ENCODE assay signal across 14 cellular contexts in the genomic region with DNA sequence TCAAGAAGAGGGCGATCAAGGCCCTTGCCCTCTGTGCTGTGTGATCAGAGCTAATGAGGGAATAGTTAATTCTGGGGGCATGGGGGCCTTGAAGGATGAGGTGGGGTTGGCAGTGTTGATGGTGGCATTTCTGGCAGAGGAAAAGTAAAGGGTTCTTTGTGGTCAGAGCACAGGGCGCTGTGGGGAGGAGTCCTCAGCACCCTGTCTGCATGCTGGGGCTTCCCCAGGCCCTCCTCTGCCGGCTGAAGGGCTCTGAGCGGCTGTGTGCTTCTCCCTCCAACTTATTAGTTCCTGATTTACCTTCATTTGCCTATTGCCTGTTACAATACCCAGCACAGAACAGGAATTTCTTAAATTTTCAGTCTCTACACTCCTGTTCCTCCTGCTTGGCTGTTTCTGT. TPM values are rescaled to one million over a fixed set of nuclear protein-coding genes. Genes with fewer than 3 reads are reported as not detected.
A peak's percentile ranks its signal among the peaks of the same experiment; 100 is the strongest.
DNase-seq lines count a peak whose midpoint lies in the region; ATAC-seq and TF ChIP-seq lines count a peak whose summit lies in the region.
"Had no signal": no experiment of that assay in that cellular context is flagged by ENCODE, and none has a peak within 500 bp of the region (broad histone marks: within the 10 kb centered on the region; RNA-seq: fewer than 3 reads in every experiment).

No MANE protein-coding gene starts in this region.

- H4K5ac ChIP-seq in IMR-90 (ENCODE audit: low read depth, low read length): no peak overlapping the region

- peaks cover 13 to 53% of the 10 kb centered on the region in 2 experiments; a peak in 3 of 4 replicates for H3K79me1 ChIP-seq in IMR-90 (ENCODE audit: low read depth in 1 of 2, low read length in 2 of 2)

- H2AK5ac ChIP-seq in IMR-90 (ENCODE audit: low read depth, low read length): no peak overlapping the region

- no peak overlapping the region for H2BK120ac ChIP-seq in IMR-90 (ENCODE audit: low read depth, low read length)

- DNase-seq in IMR-90 (no peak), foreskin melanocyte (no peak), H4 (ENCODE audit: low spot score) (no peak)
- no peak for DNase-seq in stimulated activated effector memory CD8-positive, alpha-beta T cell treated with anti-CD3 and anti-CD28 coated beads, Interleukin-12 subunit alpha, Interleukin-12 subunit beta, amount 100 ng/mL, for 72 hours (ENCODE audit: low spot score in 2 of 2)
- DNase-seq: activated CD8-positive, alpha-beta memory T cell treated with anti-CD3 and anti-CD28 coated beads, Interleukin-2, amount 10 ng/mL, durations not matched to agents 7 days and 5 days; COR-L47; MG63; NCI-H226 had no signal

- TF ChIP-seq RAD21 in IMR-90 (IDR thresholded peaks at IDR 0.05; ENCODE audit: low read length): no peak

- no peak overlapping the region for H3K4ac ChIP-seq in IMR-90 (ENCODE audit: low read depth, low read length)

- no peak overlapping the region for H3K56ac ChIP-seq in IMR-90 (ENCODE audit: extremely low read depth, insufficient read depth, low read length)

- POLR2A ChIA-PET in IMR-90 (lab: Charles Lee; ENCODE audit: unreplicated experiment): no interaction called here

- peaks cover 2% of the 10 kb centered on the region; the same call in 1 of the 2 replicates for H3K27me3 ChIP-seq in IMR-90 (ENCODE audit: control insufficient read depth, insufficient read depth, low read length)

- H2AK9ac ChIP-seq in IMR-90 (replicated peaks; ENCODE audit: low read depth, low read length, poor library complexity): peak overlapping the region; percentile 7

- no peaks in the 10 kb centered on the region for H3K4me1 Mint-ChIP-seq in stimulated activated effector memory CD8-positive, alpha-beta T cell treated with anti-CD3 and anti-CD28 coated beads, Interleukin-12 subunit alpha, Interleukin-12 subunit beta, amount 100 ng/mL, for 72 hours
- H3K4me1 Mint-ChIP-seq: activated CD8-positive, alpha-beta memory T cell treated with anti-CD3 and anti-CD28 coated beads, Interleukin-2, amount 10 ng/mL, durations not matched to agents 7 days and 5 days had no signal

- H3K27ac Mint-ChIP-seq in stimulated activated effector memory CD8-positive, alpha-beta T cell treated with anti-CD3 and anti-CD28 coated beads, Interleukin-12 subunit alpha, Interleukin-12 subunit beta, amount 100 ng/mL, for 72 hours: no peak overlapping the region
- H3K27ac Mint-ChIP-seq: activated CD8-positive, alpha-beta memory T cell treated with anti-CD3 and anti-CD28 coated beads, Interleukin-2, amount 10 ng/mL, durations not matched to agents 7 days and 5 days; activated naive CD4-positive, alpha-beta T cell treated with anti-CD3 and anti-CD28 coated beads, Interleukin-2, amount 50 U/mL, for 24 hours; dendritic cell treated with granulocyte-macrophage colony-stimulating factor and Interleukin-4, amounts not matched to agents 40 ng/mL and 50 ng/mL, for 4 days had no signal

- H3K4me3 Mint-ChIP-seq in stimulated activated effector memory CD8-positive, alpha-beta T cell treated with anti-CD3 and anti-CD28 coated beads, Interleukin-12 subunit alpha, Interleukin-12 subunit beta, amount 100 ng/mL, for 72 hours: no peak overlapping the region
- H3K4me3 Mint-ChIP-seq: activated CD8-positive, alpha-beta memory T cell treated with anti-CD3 and anti-CD28 coated beads, Interleukin-2, amount 10 ng/mL, durations not matched to agents 7 days and 5 days; activated naive CD4-positive, alpha-beta T cell treated with anti-CD3 and anti-CD28 coated beads, Interleukin-2, amount 50 U/mL, for 24 hours; dendritic cell treated with granulocyte-macrophage colony-stimulating factor and Interleukin-4, amounts not matched to agents 40 ng/mL and 50 ng/mL, for 4 days had no signal

- ATAC-seq in GM18907 (IDR thresholded peaks at IDR 0.05; ENCODE audit: unreplicated experiment) (peak; percentile 69), HG02642 (IDR thresholded peaks at IDR 0.05; ENCODE audit: poor library complexity, unreplicated experiment) (peak; percentile 66), IMR-90 (ENCODE audit: low read depth) (no peak), HG03280 (IDR thresholded peaks at IDR 0.05; ENCODE audit: unreplicated experiment) (no peak)
- ATAC-seq in stimulated activated effector memory CD8-positive, alpha-beta T cell treated with anti-CD3 and anti-CD28 coated beads, Interleukin-12 subunit alpha, Interleukin-12 subunit beta, amount 100 ng/mL, for 72 hours: peak; percentile 50
- ATAC-seq: activated CD8-positive, alpha-beta memory T cell treated with anti-CD3 and anti-CD28 coated beads, Interleukin-2, amount 10 ng/mL, durations not matched to agents 7 days and 5 days had no signal

- no peak overlapping the region for H3K9ac ChIP-seq in IMR-90 (ENCODE audit: low read depth, low read length)

- no peaks in the 10 kb centered on the region for H3K36me3 Mint-ChIP-seq in stimulated activated effector memory CD8-positive, alpha-beta T cell treated with anti-CD3 and anti-CD28 coated beads, Interleukin-12 subunit alpha, Interleukin-12 subunit beta, amount 100 ng/mL, for 72 hours
- H3K36me3 Mint-ChIP-seq: activated CD8-positive, alpha-beta memory T cell treated with anti-CD3 and anti-CD28 coated beads, Interleukin-2, amount 10 ng/mL, durations not matched to agents 7 days and 5 days; activated naive CD4-positive, alpha-beta T cell treated with anti-CD3 and anti-CD28 coated beads, Interleukin-2, amount 50 U/mL, for 24 hours had no signal

- H4K8ac ChIP-seq in IMR-90 (ENCODE audit: low read depth in 2 of 2, low read length in 2 of 2): no peak overlapping the region

- no peak overlapping the region for H3K14ac ChIP-seq in IMR-90 (replicated peaks; ENCODE audit: low read depth, low read length)

- H3K4me3 ChIP-seq in IMR-90 (ENCODE audit: insufficient read depth, low read depth, low read length): no peak overlapping the region
- H3K4me3 ChIP-seq: MG63 had no signal

- no peak overlapping the region for H3K23ac ChIP-seq in IMR-90 (ENCODE audit: low read depth, low read length)

- BruUV-seq in IMR-90 (replicated peaks; lab: Mats Ljungman, UMichigan): no TSS peak

- no peak for TF ChIP-seq POLR2A in IMR-90 (IDR thresholded peaks at IDR 0.05; ENCODE audit: low read depth, low read length)

- H2BK20ac ChIP-seq in IMR-90 (ENCODE audit: low read depth, low read length): no peak overlapping the region

- TF ChIP-seq CTCF in IMR-90 (conservative IDR thresholded peaks at IDR 0.05; ENCODE audit: low read depth, low read length): no peak

- H2BK5ac ChIP-seq in IMR-90 (ENCODE audit: low read depth, low read length, poor library complexity, severe bottlenecking): no peak overlapping the region

- 100% methylated on average over 1 of the region's 4 CpGs; no CpG with 5 or more reads in 1 of the 2 experiments for WGBS in IMR-90 (ENCODE audit: extremely low coverage in 2 of 2, insufficient read length in 1 of 2), 2 experiments

- intact Hi-C loops in IMR-90 (cut with micrococcal nuclease): loop anchor here (5.0 kb wide), 1 partner anchor 152 kb away; no protein-coding TSS in a partner anchor

- no peak overlapping the region for H3K18ac ChIP-seq in IMR-90 (ENCODE audit: low read depth, low read length)

- in situ Hi-C loops in IMR-90 (cut with MboI; ENCODE audit: low sequenced_read_pairs): no loop called here

- dilution Hi-C loops in IMR-90 (cut with HindIII; ENCODE audit: low sequenced_read_pairs, unreplicated experiment): no loop called here

- H3K4me2 ChIP-seq in IMR-90 (ENCODE audit: low read depth, low read length): no peak overlapping the region

- H3K9me3 ChIP-seq in IMR-90 (ENCODE audit: control insufficient read depth, insufficient read depth, low read length): no peaks in the 10 kb centered on the region

- H4K20me1 ChIP-seq in IMR-90 (ENCODE audit: insufficient read depth, low read length): 0 out of 2 replicates have a peak, but pooled peaks cover 4% of the 10 kb centered on the region

- no peak overlapping the region for H2BK15ac ChIP-seq in IMR-90 (ENCODE audit: low read depth, low read length)

- H3K27ac ChIP-seq in IMR-90 (ENCODE audit: insufficient read depth, low read length): no peak overlapping the region
- H3K27ac ChIP-seq: RWPE1 had no signal

- no peaks in the 10 kb centered on the region for H3K4me1 ChIP-seq in IMR-90 (ENCODE audit: control insufficient read depth, insufficient read depth, low read length)

- peaks cover 3% of the 10 kb centered on the region; the same call in 1 of the 2 replicates for H3K9me1 ChIP-seq in IMR-90 (ENCODE audit: insufficient read depth, low read length)

- no peak overlapping the region for H2AFZ ChIP-seq in IMR-90 (replicated peaks; ENCODE audit: low read length, poor library complexity)

- CTCF ChIA-PET in IMR-90 (lab: Yijun Ruan, JAX): no interaction called here

- no peaks in the 10 kb centered on the region for H3K9me3 Mint-ChIP-seq in stimulated activated effector memory CD8-positive, alpha-beta T cell treated with anti-CD3 and anti-CD28 coated beads, Interleukin-12 subunit alpha, Interleukin-12 subunit beta, amount 100 ng/mL, for 72 hours
- H3K9me3 Mint-ChIP-seq: activated naive CD4-positive, alpha-beta T cell treated with anti-CD3 and anti-CD28 coated beads, Interleukin-2, amount 50 U/mL, for 24 hours; dendritic cell treated with granulocyte-macrophage colony-stimulating factor and Interleukin-4, amounts not matched to agents 40 ng/mL and 50 ng/mL, for 4 days had no signal

- H4K91ac ChIP-seq in IMR-90 (ENCODE audit: insufficient read depth, low read depth, low read length): no peak overlapping the region

- H3K36me3 ChIP-seq in IMR-90 (ENCODE audit: control insufficient read depth, insufficient read depth, low read length): no peaks in the 10 kb centered on the region
- H3K36me3 ChIP-seq: MG63 had no signal

TF ChIP-seq in IMR-90, 13 proteins besides CTCF, POLR2A, EP300 and RAD21:
- TF ChIP-seq, protein P1, sequence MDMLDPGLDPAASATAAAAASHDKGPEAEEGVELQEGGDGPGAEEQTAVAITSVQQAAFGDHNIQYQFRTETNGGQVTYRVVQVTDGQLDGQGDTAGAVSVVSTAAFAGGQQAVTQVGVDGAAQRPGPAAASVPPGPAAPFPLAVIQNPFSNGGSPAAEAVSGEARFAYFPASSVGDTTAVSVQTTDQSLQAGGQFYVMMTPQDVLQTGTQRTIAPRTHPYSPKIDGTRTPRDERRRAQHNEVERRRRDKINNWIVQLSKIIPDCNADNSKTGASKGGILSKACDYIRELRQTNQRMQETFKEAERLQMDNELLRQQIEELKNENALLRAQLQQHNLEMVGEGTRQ (IDR thresholded peaks at IDR 0.05; ENCODE audit: low read depth, low read length): no peak

RNA-seq across cellular contexts. Expression of gene KIAA1549L, which starts 4.0 kb away (rescaled TPM):
- total RNA-seq in IMR-90 (2012; rRNA removed): 6.4 and 6.5 TPM in 2 replicates
- polyA plus RNA-seq in IMR-90 (2012; rRNA removed): 6.1 and 7.4 TPM in 2 replicates
- 2.0 and 3.2 TPM in 2 replicates for polyA plus RNA-seq in IMR-90 (2012; cell fraction: cytosol; rRNA removed)
- 3.0 TPM in 2 replicates for polyA plus RNA-seq in IMR-90 (2012; cell fraction: nucleus; rRNA removed; ENCODE audit: low replicate concordance)
- total RNA-seq in H4 (2014; rRNA removed; shearing (Covaris generic)): 1.2 and 2.0 TPM in 2 replicates
- total RNA-seq: activated CD8-positive, alpha-beta memory T cell treated with anti-CD3 and anti-CD28 coated beads, Interleukin-2, amount 10 ng/mL, durations not matched to agents 7 days and 5 days had no signal

Comparison
In these comparisons a context has a peak if more than half of its experiments do, and no peak if none do; other contexts are left out.
1. ATAC-seq: peak in GM18907 (single experiment), HG02642 (single experiment) and stimulated activated effector memory CD8-positive, alpha-beta T cell treated with anti-CD3 and anti-CD28 coated beads, Interleukin-12 subunit alpha, Interleukin-12 subunit beta, amount 100 ng/mL, for 72 hours (single experiment); none in IMR-90 (single experiment) and HG03280 (single experiment).